Comparison of ENCODE assay signal across 16 cellular contexts in genomic region chr13:50682002-50682401, GRCh38.
DNase-seq lines count a peak whose midpoint lies in the region; ATAC-seq and TF ChIP-seq lines count a peak whose summit lies in the region.
"Had no signal": no experiment of that assay in that cellular context is flagged by ENCODE, and none has a peak within 500 bp of the region (broad histone marks: within the 10 kb centered on the region; RNA-seq: fewer than 3 reads in every experiment).

No MANE protein-coding gene starts in this region.

- CTCF ChIA-PET in WTC11 (lab: Charles Lee): no interaction called here

- H4K20me1 ChIP-seq in BLaER1: no peaks in the 10 kb centered on the region

- TF ChIP-seq CTCF in WTC11 (IDR thresholded peaks at IDR 0.05) (no peak), dorsolateral prefrontal cortex (IDR thresholded peaks at IDR 0.05 in 54 of 56, conservative IDR thresholded peaks at IDR 0.05 in 2 of 56; ENCODE audit: low read depth in 1 of 56, partially characterized antibody in 56 of 56) (no peak), neural crest cell (conservative IDR thresholded peaks at IDR 0.05) (no peak), stomach (IDR thresholded peaks at IDR 0.05) (no peak), heart left ventricle (IDR thresholded peaks at IDR 0.05) (no peak)

- peak overlapping the region; percentile 77 for H3K4me2 ChIP-seq in BLaER1

- intact Hi-C loops in dorsolateral prefrontal cortex (cut with DNase I) (loop anchor here in 1 of 2 donors (2.0 to 5.0 kb wide), 2 partner anchors 119 to 280 kb away; no protein-coding TSS in a partner anchor), stomach (cut with DNase I; ENCODE audit: low total_unique reads) (no loop called here), heart left ventricle (cut with DNase I) (loop anchor here in 6 of 10 donors (5.0 to 10.0 kb wide), 4 partner anchors 85 to 115 kb away; no protein-coding TSS in a partner anchor)

- H3K27me3 Mint-ChIP-seq in WTC11 (ENCODE audit: low read depth) (no peaks in the 10 kb centered on the region), neural crest cell (ENCODE audit: low read depth) (no peaks in the 10 kb centered on the region)
- H3K27me3 Mint-ChIP-seq: B cell had no signal

- TF ChIP-seq POLR2A in stomach (IDR thresholded peaks at IDR 0.05) (no peak), heart left ventricle (IDR thresholded peaks at IDR 0.05) (no peak)

- H3K4me3 Mint-ChIP-seq in WTC11: no peak overlapping the region
- no peak overlapping the region for H3K4me3 Mint-ChIP-seq in neural crest cell
- H3K4me3 Mint-ChIP-seq: B cell; CD14-positive monocyte; CD8-positive, alpha-beta T cell had no signal

- H3K27me3 ChIP-seq in BLaER1 (no peaks in the 10 kb centered on the region), dorsolateral prefrontal cortex (no peaks in the 10 kb centered on the region), stomach (no peaks in the 10 kb centered on the region), heart left ventricle (no peaks in the 10 kb centered on the region)

- no peak overlapping the region for H3K9ac ChIP-seq in BLaER1

- H3K9me3 Mint-ChIP-seq in WTC11 (peaks cover 15% of the 10 kb centered on the region), neural crest cell (peaks cover 2% of the 10 kb centered on the region)
- H3K9me3 Mint-ChIP-seq: CD14-positive monocyte; CD8-positive, alpha-beta T cell had no signal

- ATAC-seq in WTC11 (no peak), heart left ventricle (no peak)
- ATAC-seq: CD8-positive, alpha-beta T cell had no signal

- TF ChIP-seq EP300 in stomach (IDR thresholded peaks at IDR 0.05): no peak

- DNase-seq in WTC11 (ENCODE audit: low spot score) (no peak), dorsolateral prefrontal cortex (no peak), neural crest cell (ENCODE audit: low read depth, low spot score) (no peak), stomach (no peak), H4 (ENCODE audit: low spot score) (no peak), heart left ventricle (no peak), T-helper 9 cell (no peak)
- DNase-seq: ACHN; Caco-2; CD8-positive, alpha-beta T cell; GF-D8; H7; IMR-90 had no signal

- H3K4me1 Mint-ChIP-seq in WTC11: peaks cover 16% of the 10 kb centered on the region
- H3K4me1 Mint-ChIP-seq in neural crest cell: peaks cover 87% of the 10 kb centered on the region

- peak overlapping the region; percentile 30; the same call in 1 of the 2 replicates for H3K27ac Mint-ChIP-seq in WTC11
- peak overlapping the region; percentile 87 for H3K27ac Mint-ChIP-seq in neural crest cell (ENCODE audit: unreplicated experiment)
- H3K27ac Mint-ChIP-seq: B cell; CD14-positive monocyte; CD8-positive, alpha-beta T cell had no signal

- H3K9me3 ChIP-seq in BLaER1 (no peaks in the 10 kb centered on the region; the same call in none of the 2 replicates), stomach (no peaks in the 10 kb centered on the region), heart left ventricle (no peaks in the 10 kb centered on the region)
- H3K9me3 ChIP-seq: Caco-2 had no signal

- H3K36me3 Mint-ChIP-seq in WTC11 (peaks cover 6% of the 10 kb centered on the region), neural crest cell (ENCODE audit: low read depth) (peaks cover 6% of the 10 kb centered on the region)
- H3K36me3 Mint-ChIP-seq: CD8-positive, alpha-beta T cell had no signal

- POLR2A ChIA-PET in WTC11 (lab: Charles Lee): interaction anchor here (0.5 kb wide), 1 partner anchor 893 kb away, joined by 9 read pairs; no protein-coding TSS in a partner anchor

- no peaks in the 10 kb centered on the region for H3K36me3 ChIP-seq in BLaER1
- no peaks in the 10 kb centered on the region for H3K36me3 ChIP-seq in stomach
- H3K36me3 ChIP-seq in heart left ventricle: no peaks in the 10 kb centered on the region

- no peak overlapping the region for H3K4me3 ChIP-seq in BLaER1
- peak overlapping the region in 1 of 59 donors; percentile 41 for H3K4me3 ChIP-seq in dorsolateral prefrontal cortex
- H3K4me3 ChIP-seq in stomach: no peak overlapping the region
- H3K4me3 ChIP-seq in heart left ventricle: no peak overlapping the region

- H3K27ac ChIP-seq in BLaER1 (no peak overlapping the region; the same call in 1 of the 2 replicates), dorsolateral prefrontal cortex (peak overlapping the region in 49 of 59 donors; percentile 10 to 95 (median 86)), stomach (no peak overlapping the region), heart left ventricle (peak overlapping the region in 2 of 12 donors; percentile 0 to 26)

- H3K4me1 ChIP-seq in BLaER1 (peaks cover 52% of the 10 kb centered on the region), stomach (peaks cover 3 to 32% (median 14%) of the 10 kb centered on the region in 4 donors), heart left ventricle (peaks cover 5 to 49% (median 36%) of the 10 kb centered on the region in 12 donors)

TF ChIP-seq in WTC11, 78 proteins besides CTCF, POLR2A, EP300 and RAD21:
- no peak for TF ChIP-seq MYBL2 (CRISPR knock-in tag; IDR thresholded peaks at IDR 0.05)
- no peak for TF ChIP-seq ZNF121 (CRISPR knock-in tag; IDR thresholded peaks at IDR 0.05)
- TF ChIP-seq, protein P1, sequence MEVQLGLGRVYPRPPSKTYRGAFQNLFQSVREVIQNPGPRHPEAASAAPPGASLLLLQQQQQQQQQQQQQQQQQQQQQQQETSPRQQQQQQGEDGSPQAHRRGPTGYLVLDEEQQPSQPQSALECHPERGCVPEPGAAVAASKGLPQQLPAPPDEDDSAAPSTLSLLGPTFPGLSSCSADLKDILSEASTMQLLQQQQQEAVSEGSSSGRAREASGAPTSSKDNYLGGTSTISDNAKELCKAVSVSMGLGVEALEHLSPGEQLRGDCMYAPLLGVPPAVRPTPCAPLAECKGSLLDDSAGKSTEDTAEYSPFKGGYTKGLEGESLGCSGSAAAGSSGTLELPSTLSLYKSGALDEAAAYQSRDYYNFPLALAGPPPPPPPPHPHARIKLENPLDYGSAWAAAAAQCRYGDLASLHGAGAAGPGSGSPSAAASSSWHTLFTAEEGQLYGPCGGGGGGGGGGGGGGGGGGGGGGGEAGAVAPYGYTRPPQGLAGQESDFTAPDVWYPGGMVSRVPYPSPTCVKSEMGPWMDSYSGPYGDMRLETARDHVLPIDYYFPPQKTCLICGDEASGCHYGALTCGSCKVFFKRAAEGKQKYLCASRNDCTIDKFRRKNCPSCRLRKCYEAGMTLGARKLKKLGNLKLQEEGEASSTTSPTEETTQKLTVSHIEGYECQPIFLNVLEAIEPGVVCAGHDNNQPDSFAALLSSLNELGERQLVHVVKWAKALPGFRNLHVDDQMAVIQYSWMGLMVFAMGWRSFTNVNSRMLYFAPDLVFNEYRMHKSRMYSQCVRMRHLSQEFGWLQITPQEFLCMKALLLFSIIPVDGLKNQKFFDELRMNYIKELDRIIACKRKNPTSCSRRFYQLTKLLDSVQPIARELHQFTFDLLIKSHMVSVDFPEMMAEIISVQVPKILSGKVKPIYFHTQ (CRISPR knock-in tag; IDR thresholded peaks at IDR 0.05): no peak
- no peak for TF ChIP-seq NR3C1 (CRISPR knock-in tag; conservative IDR thresholded peaks at IDR 0.05; ENCODE audit: low read depth)
- TF ChIP-seq, protein P2, sequence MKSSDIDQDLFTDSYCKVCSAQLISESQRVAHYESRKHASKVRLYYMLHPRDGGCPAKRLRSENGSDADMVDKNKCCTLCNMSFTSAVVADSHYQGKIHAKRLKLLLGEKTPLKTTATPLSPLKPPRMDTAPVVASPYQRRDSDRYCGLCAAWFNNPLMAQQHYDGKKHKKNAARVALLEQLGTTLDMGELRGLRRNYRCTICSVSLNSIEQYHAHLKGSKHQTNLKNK (CRISPR knock-in tag; IDR thresholded peaks at IDR 0.05): no peak
- TF ChIP-seq, protein P3, sequence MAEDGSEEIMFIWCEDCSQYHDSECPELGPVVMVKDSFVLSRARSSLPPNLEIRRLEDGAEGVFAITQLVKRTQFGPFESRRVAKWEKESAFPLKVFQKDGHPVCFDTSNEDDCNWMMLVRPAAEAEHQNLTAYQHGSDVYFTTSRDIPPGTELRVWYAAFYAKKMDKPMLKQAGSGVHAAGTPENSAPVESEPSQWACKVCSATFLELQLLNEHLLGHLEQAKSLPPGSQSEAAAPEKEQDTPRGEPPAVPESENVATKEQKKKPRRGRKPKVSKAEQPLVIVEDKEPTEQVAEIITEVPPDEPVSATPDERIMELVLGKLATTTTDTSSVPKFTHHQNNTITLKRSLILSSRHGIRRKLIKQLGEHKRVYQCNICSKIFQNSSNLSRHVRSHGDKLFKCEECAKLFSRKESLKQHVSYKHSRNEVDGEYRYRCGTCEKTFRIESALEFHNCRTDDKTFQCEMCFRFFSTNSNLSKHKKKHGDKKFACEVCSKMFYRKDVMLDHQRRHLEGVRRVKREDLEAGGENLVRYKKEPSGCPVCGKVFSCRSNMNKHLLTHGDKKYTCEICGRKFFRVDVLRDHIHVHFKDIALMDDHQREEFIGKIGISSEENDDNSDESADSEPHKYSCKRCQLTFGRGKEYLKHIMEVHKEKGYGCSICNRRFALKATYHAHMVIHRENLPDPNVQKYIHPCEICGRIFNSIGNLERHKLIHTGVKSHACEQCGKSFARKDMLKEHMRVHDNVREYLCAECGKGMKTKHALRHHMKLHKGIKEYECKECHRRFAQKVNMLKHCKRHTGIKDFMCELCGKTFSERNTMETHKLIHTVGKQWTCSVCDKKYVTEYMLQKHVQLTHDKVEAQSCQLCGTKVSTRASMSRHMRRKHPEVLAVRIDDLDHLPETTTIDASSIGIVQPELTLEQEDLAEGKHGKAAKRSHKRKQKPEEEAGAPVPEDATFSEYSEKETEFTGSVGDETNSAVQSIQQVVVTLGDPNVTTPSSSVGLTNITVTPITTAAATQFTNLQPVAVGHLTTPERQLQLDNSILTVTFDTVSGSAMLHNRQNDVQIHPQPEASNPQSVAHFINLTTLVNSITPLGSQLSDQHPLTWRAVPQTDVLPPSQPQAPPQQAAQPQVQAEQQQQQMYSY (CRISPR knock-in tag; IDR thresholded peaks at IDR 0.05): no peak
- TF ChIP-seq PRRX2 (CRISPR knock-in tag; IDR thresholded peaks at IDR 0.05): no peak
- no peak for TF ChIP-seq GRHL2 (CRISPR knock-in tag; IDR thresholded peaks at IDR 0.05; ENCODE audit: insufficient replicate concordance, severe bottlenecking)
- no peak for TF ChIP-seq IRF2 (CRISPR knock-in tag; IDR thresholded peaks at IDR 0.05; ENCODE audit: borderline replicate concordance, low read depth)
- TF ChIP-seq ETV6 (CRISPR knock-in tag; IDR thresholded peaks at IDR 0.05): no peak
- no peak for TF ChIP-seq SMAD3 (CRISPR knock-in tag; IDR thresholded peaks at IDR 0.05; ENCODE audit: borderline replicate concordance)
- no peak for TF ChIP-seq ZNF219 (CRISPR knock-in tag; IDR thresholded peaks at IDR 0.05; ENCODE audit: borderline replicate concordance)
- no peak for TF ChIP-seq NR2C2 (CRISPR knock-in tag; IDR thresholded peaks at IDR 0.05)
TF ChIP-seq in WTC11: peak in this region for 0.

Comparison
In these comparisons a context has a peak if more than half of its experiments do, and no peak if none do; other contexts are left out.
1. H3K27ac ChIP-seq: peak in dorsolateral prefrontal cortex (49 of 59); none in BLaER1 (single experiment) and stomach (0 of 5).